ENCODE assay signal across 8 cellular contexts in the genomic region with DNA sequence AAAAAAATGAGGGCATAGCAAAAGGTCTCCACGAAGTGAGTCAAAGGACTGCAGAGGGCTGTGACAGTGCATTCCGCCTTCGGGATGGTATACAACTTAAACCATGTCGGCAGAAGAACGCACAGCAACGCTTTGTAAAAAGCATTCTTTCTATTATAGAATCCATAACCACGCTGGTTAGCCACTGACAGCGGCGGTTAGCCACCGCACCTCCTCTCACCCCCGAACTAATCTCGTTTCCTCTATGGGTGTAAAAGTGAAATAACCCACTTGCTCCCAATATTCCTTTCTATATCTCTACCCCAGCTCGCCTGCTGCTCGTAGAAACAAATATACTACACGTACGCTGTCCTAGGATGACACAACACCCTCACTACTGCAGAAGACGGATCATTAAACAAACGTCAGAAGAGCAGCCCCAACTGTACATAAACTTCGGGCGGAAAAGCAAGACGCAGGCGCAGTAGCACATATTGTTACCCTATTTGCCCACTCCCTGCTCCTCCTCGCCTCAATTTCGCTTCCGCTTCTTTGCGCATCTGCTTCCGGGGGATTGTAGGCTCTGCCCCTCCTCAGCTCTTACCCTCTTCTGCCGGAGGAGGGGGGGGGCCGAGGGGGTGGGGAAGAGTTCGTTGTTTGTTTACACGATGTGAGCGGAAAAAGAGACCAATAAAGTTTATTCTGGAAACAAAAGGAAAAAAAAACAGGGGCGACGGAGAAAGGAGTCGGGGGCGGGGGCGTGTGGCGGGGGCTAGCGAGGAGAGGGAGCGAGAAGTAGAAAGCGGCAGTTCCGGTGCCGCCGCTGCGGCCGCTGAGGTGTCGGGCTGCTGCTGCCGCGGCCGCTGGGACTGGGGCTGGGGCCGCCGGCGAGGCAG. TPM values are rescaled to one million over a fixed set of nuclear protein-coding genes. Genes with fewer than 3 reads are reported as not detected.
A peak's percentile ranks its signal among the peaks of the same experiment; 100 is the strongest.
DNase-seq lines count a peak whose midpoint lies in the region; ATAC-seq and TF ChIP-seq lines count a peak whose summit lies in the region.

A gene (plus strand): TSS at position 787 of the 875 bp plus-strand sequence. CDS start 50,469 bp downstream, outside the sequence.

- no peaks in the 10 kb centered on the region for H3K9me3 ChIP-seq in CD8-positive, alpha-beta T cell (ENCODE audit: low read length)
- H3K9me3 ChIP-seq in effector memory CD4-positive, alpha-beta T cell (ENCODE audit: control insufficient read depth, low read length) = no peaks in the 10 kb centered on the region

- no peaks in the 10 kb centered on the region for H3K27me3 Mint-ChIP-seq in CD8-positive, alpha-beta T cell (ENCODE audit: low read depth)

- H3K4me3 Mint-ChIP-seq in CD8-positive, alpha-beta T cell = peak within 1 kb of the TSS; percentile 93

- CTCF ChIA-PET in CD8-positive, alpha-beta T cell (lab: Charles Lee) = interaction anchor here (0.6 to 4.3 kb wide), 14 partner anchors 30 to 455 kb away, joined by 3 to 30 read pairs (median 3); no protein-coding TSS in a partner anchor

- TF ChIP-seq CTCF in CD8-positive, alpha-beta T cell (IDR thresholded peaks at IDR 0.05) = no peak

- peaks cover 32% of the 10 kb centered on the region for H3K4me1 ChIP-seq in CD8-positive, alpha-beta T cell (ENCODE audit: insufficient read depth, low read length)
- H3K4me1 ChIP-seq in effector memory CD4-positive, alpha-beta T cell (ENCODE audit: control insufficient read depth, insufficient read depth, low read length, poor library complexity, severe bottlenecking) = peaks cover 9% of the 10 kb centered on the region

- intact Hi-C loops in CD8-positive, alpha-beta T cell (cut with DNase I, micrococcal nuclease) = loop anchor here (1.0 to 5.0 kb wide), 18 partner anchors 43 to 504 kb away; a partner anchor contains a TSS

- H3K27ac Mint-ChIP-seq in CD8-positive, alpha-beta T cell = peak within 1 kb of the TSS; percentile 99

- POLR2A ChIA-PET in CD8-positive, alpha-beta T cell (lab: Charles Lee) = interaction anchor here (0.6 to 3.1 kb wide), 18 partner anchors 11 to 1454 kb away, joined by 3 to 23 read pairs (median 7); a partner anchor contains a TSS

- peak; percentile 75 for ATAC-seq in CD8-positive, alpha-beta T cell
- ATAC-seq in GM19467 (IDR thresholded peaks at IDR 0.05; ENCODE audit: unreplicated experiment) = peak; percentile 71

- no peaks in the 10 kb centered on the region for H3K36me3 ChIP-seq in CD8-positive, alpha-beta T cell (ENCODE audit: insufficient read depth, low read length)
- H3K36me3 ChIP-seq in effector memory CD4-positive, alpha-beta T cell (ENCODE audit: control insufficient read depth, insufficient read depth, low read length) = no peaks in the 10 kb centered on the region

- H3K9me3 Mint-ChIP-seq in CD8-positive, alpha-beta T cell = no peaks in the 10 kb centered on the region

- H3K36me3 Mint-ChIP-seq in CD8-positive, alpha-beta T cell = peaks cover 6% of the 10 kb centered on the region

- peak within 1 kb of the TSS; percentile 77 for H3K4me3 ChIP-seq in CD8-positive, alpha-beta T cell (ENCODE audit: low read depth, low read length)
- H3K4me3 ChIP-seq in effector memory CD4-positive, alpha-beta T cell (ENCODE audit: insufficient read depth, low read depth, low read length, poor library complexity, severe bottlenecking) = peak within 1 kb of the TSS; percentile 99

- peak within 1 kb of the TSS; percentile 94 for H3K27ac ChIP-seq in CD8-positive, alpha-beta T cell (ENCODE audit: low read depth, low read length)
- H3K27ac ChIP-seq in effector memory CD4-positive, alpha-beta T cell (ENCODE audit: insufficient read depth, low read length, poor library complexity, severe bottlenecking) = peak within 1 kb of the TSS; percentile 98

- no peaks in the 10 kb centered on the region for H3K27me3 ChIP-seq in CD8-positive, alpha-beta T cell (ENCODE audit: insufficient read depth, low read length)
- H3K27me3 ChIP-seq in effector memory CD4-positive, alpha-beta T cell (replicated peaks; ENCODE audit: control insufficient read depth, insufficient read depth, low read length, poor library complexity, severe bottlenecking) = no peaks in the 10 kb centered on the region

- peaks cover 39% of the 10 kb centered on the region for H3K4me1 Mint-ChIP-seq in CD8-positive, alpha-beta T cell (ENCODE audit: low read depth)

- peak; percentile 87 to 98 (median 89) for DNase-seq in CD8-positive, alpha-beta T cell
- DNase-seq in HS-27A (ENCODE audit: low read depth) (peak; percentile 88), NK-92 (lab: John Stamatoyannopoulos, UW; ENCODE audit: unreplicated experiment) (peak; percentile 79), medulla oblongata (ENCODE audit: extremely low spot score) (peak; percentile 100)
- peak; percentile 86 to 90 for DNase-seq in activated CD8-positive, alpha-beta memory T cell treated with anti-CD3 and anti-CD28 coated beads for 1 hour (ENCODE audit: extremely low read depth in 1 of 2, low read depth in 1 of 2)
- peak; percentile 92 to 95 (median 95) for DNase-seq in effector memory CD4-positive, alpha-beta T cell
- DNase-seq in stimulated activated CD8-positive, alpha-beta memory T cell treated with anti-CD3 and anti-CD28 coated beads, Interleukin-12 subunit alpha, Interleukin-12 subunit beta, amount 100 ng/mL, for 1 hour (ENCODE audit: low read depth) = peak; percentile 92

RNA-seq across cellular contexts. Expression of the gene that starts here (rescaled TPM):
- 10 to 100 TPM; 60.3 to 61.8 TPM for total RNA-seq in CD8-positive, alpha-beta T cell

Comparison
In these comparisons a context has a peak if more than half of its experiments do, and no peak if none do; other contexts are left out.
1. Peak in every context shown above with its lines: DNase-seq, ATAC-seq, H3K4me3 ChIP-seq and H3K27ac ChIP-seq.